In genomic region chr20:9660236-9660868, GRCh38 we compare ENCODE assay signal across 9 cellular contexts.
A peak's percentile ranks its signal among the peaks of the same experiment; 100 is the strongest.
DNase-seq lines count a peak whose midpoint lies in the region; TF ChIP-seq lines count a peak whose summit lies in the region.
"Had no signal": no experiment of that assay in that cellular context is flagged by ENCODE, and none has a peak within 500 bp of the region (broad histone marks: within the 10 kb centered on the region; RNA-seq: fewer than 3 reads in every experiment).

No MANE protein-coding gene starts in this region.

- TF ChIP-seq CTCF in kidney epithelial cell (IDR thresholded peaks at IDR 0.05; ENCODE audit: insufficient read depth, low read length, poor library complexity, severe bottlenecking): no peak
- TF ChIP-seq CTCF in vagina (IDR thresholded peaks at IDR 0.05): no peak
- no peak for TF ChIP-seq CTCF in smooth muscle cell (IDR thresholded peaks at IDR 0.05; ENCODE audit: borderline replicate concordance, insufficient read depth, poor library complexity, severe bottlenecking)

- H3K9me3 ChIP-seq in adipocyte (ENCODE audit: control insufficient read depth, low read length): no peaks in the 10 kb centered on the region
- no peaks in the 10 kb centered on the region for H3K9me3 ChIP-seq in vagina
- H3K9me3 ChIP-seq in smooth muscle cell (replicated peaks; ENCODE audit: low read depth): no peaks in the 10 kb centered on the region
- H3K9me3 ChIP-seq: esophagus squamous epithelium had no signal

- H2AFZ ChIP-seq in smooth muscle cell (ENCODE audit: low read depth): no peak overlapping the region

- H3K79me2 ChIP-seq in smooth muscle cell (ENCODE audit: low read depth): no peaks in the 10 kb centered on the region

- 55% methylated on average over 8 of the region's 8 CpGs for WGBS in smooth muscle cell (ENCODE audit: low lambda C conversion rate)

- no peak overlapping the region for H3K4me2 ChIP-seq in smooth muscle cell

- DNase-seq in ELF-1 (ENCODE audit: low read depth, low spot score) (peak; percentile 14), adipocyte (ENCODE audit: low read depth) (peak; percentile 13), kidney epithelial cell (ENCODE audit: low read depth) (peak; percentile 1), vagina (ENCODE audit: extremely low spot score in 2 of 2) (no peak), smooth muscle cell (lab: John Stamatoyannopoulos, UW; ENCODE audit: unreplicated experiment) (no peak), NCI-H345 treated with DMSO at 0.1 percent for 48 hours (lab: John Stamatoyannopoulos, UW; ENCODE audit: unreplicated experiment) (no peak)
- DNase-seq in Jurkat, Clone E6-1 (ENCODE audit: low read depth, low spot score): peak; percentile 15
- DNase-seq: activated CD4-positive, CD25-positive, alpha-beta regulatory T cell; esophagus squamous epithelium had no signal

- H3K36me3 ChIP-seq in adipocyte (ENCODE audit: control insufficient read depth, insufficient read depth, low read length, severe bottlenecking) (no peaks in the 10 kb centered on the region), kidney epithelial cell (ENCODE audit: control insufficient read depth, insufficient read depth, low read length) (no peaks in the 10 kb centered on the region), vagina (no peaks in the 10 kb centered on the region), smooth muscle cell (ENCODE audit: low read depth) (no peaks in the 10 kb centered on the region)
- H3K36me3 ChIP-seq: esophagus squamous epithelium had no signal

- no peak overlapping the region for H3K4me3 ChIP-seq in Jurkat, Clone E6-1 (ENCODE audit: low read length)
- H3K4me3 ChIP-seq in adipocyte (ENCODE audit: low read length) (no peak overlapping the region), kidney epithelial cell (ENCODE audit: low read depth, low read length) (no peak overlapping the region), vagina (no peak overlapping the region), smooth muscle cell (no peak overlapping the region)
- H3K4me3 ChIP-seq: esophagus squamous epithelium had no signal

- H3K4me1 ChIP-seq in adipocyte (ENCODE audit: control insufficient read depth, insufficient read depth, low read length) (no peaks in the 10 kb centered on the region), vagina (no peaks in the 10 kb centered on the region), smooth muscle cell (ENCODE audit: low read depth) (no peaks in the 10 kb centered on the region)
- H3K4me1 ChIP-seq: esophagus squamous epithelium had no signal

- no peak overlapping the region for H3K9ac ChIP-seq in adipocyte (ENCODE audit: low read length)
- H3K9ac ChIP-seq in smooth muscle cell (ENCODE audit: low read depth): no peak overlapping the region

- TF ChIP-seq POLR2A in vagina (IDR thresholded peaks at IDR 0.05): no peak

- intact Hi-C loops in vagina (cut with DNase I): no loop called here

- H3K27ac ChIP-seq in vagina (no peak overlapping the region), smooth muscle cell (ENCODE audit: low read depth) (no peak overlapping the region)
- H3K27ac ChIP-seq: esophagus squamous epithelium had no signal

- H3K27me3 ChIP-seq in adipocyte (replicated peaks; ENCODE audit: control insufficient read depth, insufficient read depth, low read length) (no peaks in the 10 kb centered on the region), kidney epithelial cell (ENCODE audit: control insufficient read depth, insufficient read depth, low read length) (no peaks in the 10 kb centered on the region), vagina (no peaks in the 10 kb centered on the region), smooth muscle cell (ENCODE audit: low read depth) (no peaks in the 10 kb centered on the region)
- H3K27me3 ChIP-seq: esophagus squamous epithelium had no signal

- H4K20me1 ChIP-seq in smooth muscle cell (ENCODE audit: low read depth): no peaks in the 10 kb centered on the region

- no peaks in the 10 kb centered on the region for H3F3A ChIP-seq in smooth muscle cell (ENCODE audit: low read depth)

Comparison
In these comparisons a context has a peak if more than half of its experiments do, and no peak if none do; other contexts are left out.
1. DNase-seq: peak in ELF-1 (single experiment), Jurkat, Clone E6-1 (single experiment), adipocyte (single experiment) and kidney epithelial cell (single experiment); none in vagina (0 of 2), smooth muscle cell (single experiment) and NCI-H345 treated with DMSO at 0.1 percent for 48 hours (single experiment).